ENCODE assay signal across 8 cellular contexts in genomic region chr6:7909323-7910276, GRCh38. TPM values are rescaled to one million over a fixed set of nuclear protein-coding genes. Genes with fewer than 3 reads are reported as not detected.
DNase-seq lines count a peak whose midpoint lies in the region; TF ChIP-seq lines count a peak whose summit lies in the region.

No MANE protein-coding gene starts in this region.

- H3K9ac ChIP-seq in H9 (ENCODE audit: extremely low read depth, insufficient read length, low read length) (peak overlapping the region; percentile 64), mucosa of stomach (ENCODE audit: low read length) (peak overlapping the region; percentile 68), subcutaneous abdominal adipose tissue (ENCODE audit: low read length in 5 of 5) (peak overlapping the region; percentile 66 to 88 (median 78))

- peak overlapping the region; percentile 37 for H3K14ac ChIP-seq in H9 (ENCODE audit: insufficient read depth, low read length)

- CTCF ChIA-PET in activated CD4-positive, alpha-beta memory T cell treated with anti-CD3 and anti-CD28 coated beads, Interleukin-2, amount 10 ng/mL, durations not matched to agents 7 days and 5 days (lab: Charles Lee): interaction anchor here (1.5 to 2.3 kb wide), 2 partner anchors 83 to 188 kb away, joined by 6 to 13 read pairs; no protein-coding TSS in a partner anchor

- POLR2A ChIA-PET in activated CD4-positive, alpha-beta memory T cell treated with anti-CD3 and anti-CD28 coated beads, Interleukin-2, amount 10 ng/mL, durations not matched to agents 7 days and 5 days (lab: Charles Lee): interaction anchor here (1.1 to 1.4 kb wide), 2 partner anchors 108 to 193 kb away, joined by 5 to 7 read pairs; partner anchors contain the start of gene EEF1E1

- peak overlapping the region; percentile 77 for H3K4me2 ChIP-seq in H9 (ENCODE audit: insufficient read depth, insufficient read length, low read length)

- no peak overlapping the region for H3K23ac ChIP-seq in H9 (ENCODE audit: insufficient read length, low read depth, low read length)

- H3K36me3 ChIP-seq in GM06990 (ENCODE audit: control insufficient read depth, insufficient read depth, low read length): peaks cover 7% of the 10 kb centered on the region
- H3K36me3 ChIP-seq in mucosa of stomach (ENCODE audit: control insufficient read depth, insufficient read depth, low read length): no peaks in the 10 kb centered on the region
- H3K36me3 ChIP-seq in subcutaneous abdominal adipose tissue (ENCODE audit: control insufficient read depth in 5 of 5, insufficient read depth in 5 of 5, low read length in 5 of 5): peaks cover 0 to 1% (median under 1%) of the 10 kb centered on the region in 5 donors

- H4K8ac ChIP-seq in H9 (replicated peaks; ENCODE audit: insufficient read length, low read depth, low read length): no peak overlapping the region

- peak overlapping the region; percentile 84 to 90; a peak in 4 of 5 replicates for H3K4me3 Mint-ChIP-seq in H9
- H3K4me3 Mint-ChIP-seq in activated CD4-positive, alpha-beta memory T cell treated with anti-CD3 and anti-CD28 coated beads, Interleukin-2, amount 10 ng/mL, durations not matched to agents 7 days and 5 days: peak overlapping the region; percentile 71

- no peak overlapping the region for H3T11ph ChIP-seq in H9 (ENCODE audit: low read length)

- H2BK20ac ChIP-seq in H9 (ENCODE audit: low read depth, low read length, poor library complexity, severe bottlenecking): no peak overlapping the region

- peak overlapping the region in 2 of 3 experiments; percentile 68 to 78; a peak in 2 of 7 replicates for H3K27ac Mint-ChIP-seq in H9
- peak overlapping the region; percentile 38 for H3K27ac Mint-ChIP-seq in activated CD4-positive, alpha-beta memory T cell treated with anti-CD3 and anti-CD28 coated beads, Interleukin-2, amount 10 ng/mL, durations not matched to agents 7 days and 5 days

- H3K36me3 Mint-ChIP-seq in H9 (ENCODE audit: insufficient read depth in 1 of 3, low read depth in 3 of 3): peaks cover 6 to 10% (median 9%) of the 10 kb centered on the region in 3 experiments; a peak in 6 of 7 replicates
- peaks cover 11% of the 10 kb centered on the region for H3K36me3 Mint-ChIP-seq in activated CD4-positive, alpha-beta memory T cell treated with anti-CD3 and anti-CD28 coated beads, Interleukin-2, amount 10 ng/mL, durations not matched to agents 7 days and 5 days (ENCODE audit: low read depth)

- no peak overlapping the region for H2AK5ac ChIP-seq in H9 (ENCODE audit: insufficient read length, low read length)

- H2BK12ac ChIP-seq in H9 (ENCODE audit: insufficient read length, low read depth, low read length): no peak overlapping the region

- no peak overlapping the region for H2BK15ac ChIP-seq in H9 (ENCODE audit: low read depth, low read length)

- no peaks in the 10 kb centered on the region for H3K27me3 ChIP-seq in GM06990 (replicated peaks; ENCODE audit: control insufficient read depth, insufficient read depth, low read length)
- H3K27me3 ChIP-seq in H9 (ENCODE audit: insufficient read depth, low read length): no peaks in the 10 kb centered on the region; the same call in 1 of the 2 replicates
- H3K27me3 ChIP-seq in mucosa of stomach (ENCODE audit: control insufficient read depth, insufficient read depth, low read length): no peaks in the 10 kb centered on the region
- H3K27me3 ChIP-seq in subcutaneous abdominal adipose tissue (ENCODE audit: control insufficient read depth in 5 of 5, insufficient read depth in 4 of 5, low read length in 5 of 5): no peaks in the 10 kb centered on the region

- H3K4me1 ChIP-seq in H9 (ENCODE audit: insufficient read depth, low read length) (no peaks in the 10 kb centered on the region), mucosa of stomach (ENCODE audit: control insufficient read depth, insufficient read depth, low read length) (peaks cover 26% of the 10 kb centered on the region), subcutaneous abdominal adipose tissue (ENCODE audit: control insufficient read depth in 5 of 5, insufficient read depth in 5 of 5, low read length in 5 of 5) (peaks cover 9 to 38% (median 21%) of the 10 kb centered on the region in 5 donors)

- H3K27ac ChIP-seq in H9 (ENCODE audit: insufficient read length, low read depth, low read length): no peak overlapping the region
- peak overlapping the region; percentile 79 for H3K27ac ChIP-seq in subcutaneous abdominal adipose tissue (ENCODE audit: low read depth, low read length)

- H3K27me3 Mint-ChIP-seq in H9 (ENCODE audit: low read depth): no peaks in the 10 kb centered on the region; the same call in 1 of the 2 replicates
- no peaks in the 10 kb centered on the region for H3K27me3 Mint-ChIP-seq in activated CD4-positive, alpha-beta memory T cell treated with anti-CD3 and anti-CD28 coated beads, Interleukin-2, amount 10 ng/mL, durations not matched to agents 7 days and 5 days

- H3K9me3 Mint-ChIP-seq in H9: no peaks in the 10 kb centered on the region
- H3K9me3 Mint-ChIP-seq in activated CD4-positive, alpha-beta memory T cell treated with anti-CD3 and anti-CD28 coated beads, Interleukin-2, amount 10 ng/mL, durations not matched to agents 7 days and 5 days: no peaks in the 10 kb centered on the region

- H2AFZ ChIP-seq in H9 (ENCODE audit: low read length): no peak overlapping the region

- peaks cover 28% of the 10 kb centered on the region; the same call in 1 of the 2 replicates for H3K79me2 ChIP-seq in H9 (ENCODE audit: insufficient read depth, low read length)

- peak; percentile 68 for DNase-seq in GM06990 (ENCODE audit: extremely low read depth, insufficient read length)
- DNase-seq in H9: peak; percentile 74
- peak; percentile 61 for DNase-seq in M059J (ENCODE audit: low read depth)
- DNase-seq in activated CD4-positive, alpha-beta memory T cell treated with anti-CD3 and anti-CD28 coated beads, Interleukin-2, amount 10 ng/mL, durations not matched to agents 7 days and 5 days: peak; percentile 49
- DNase-seq in epithelial cell of proximal tubule (ENCODE audit: low read depth): no peak
- DNase-seq in kidney glomerular epithelial cell (lab: John Stamatoyannopoulos, UW): no peak

- H3K23me2 ChIP-seq in H9 (ENCODE audit: insufficient read length, low read depth, low read length, poor library complexity, severe bottlenecking): peaks cover 10% of the 10 kb centered on the region

- no peak overlapping the region for H4K91ac ChIP-seq in H9 (ENCODE audit: insufficient read length, low read depth, low read length)

- H3K4me1 Mint-ChIP-seq in H9: peaks cover 9 to 12% of the 10 kb centered on the region in 2 experiments
- H3K4me1 Mint-ChIP-seq in activated CD4-positive, alpha-beta memory T cell treated with anti-CD3 and anti-CD28 coated beads, Interleukin-2, amount 10 ng/mL, durations not matched to agents 7 days and 5 days: peaks cover 21% of the 10 kb centered on the region

- no CpG with 5 or more reads among the region's 66 CpGs for WGBS in H9 (ENCODE audit: extremely low coverage, insufficient read length, low lambda C conversion rate)

- H3K9me3 ChIP-seq in H9 (ENCODE audit: control insufficient read depth, low read depth, low read length) (no peaks in the 10 kb centered on the region), mucosa of stomach (ENCODE audit: control insufficient read depth, low read length) (no peaks in the 10 kb centered on the region), subcutaneous abdominal adipose tissue (ENCODE audit: control insufficient read depth in 5 of 5, low read length in 5 of 5) (no peaks in the 10 kb centered on the region)

- no peaks in the 10 kb centered on the region for H3K79me1 ChIP-seq in H9 (ENCODE audit: insufficient read depth, low read depth, low read length, poor library complexity, severe bottlenecking)

- no peak overlapping the region for H4K5ac ChIP-seq in H9 (ENCODE audit: insufficient read length, low read depth, low read length)

- no peak overlapping the region for H2BK5ac ChIP-seq in H9 (ENCODE audit: insufficient read length, low read length)

- H3K56ac ChIP-seq in H9 (ENCODE audit: insufficient read length, low read depth, low read length): no peak overlapping the region

- H3K4me3 ChIP-seq in GM06990 (replicated peaks; ENCODE audit: low read depth, low read length): peak overlapping the region; percentile 78
- H3K4me3 ChIP-seq in epithelial cell of proximal tubule (ENCODE audit: low read depth, low read length): peak overlapping the region; percentile 80
- H3K4me3 ChIP-seq in mucosa of stomach (ENCODE audit: low read length): peak overlapping the region; percentile 34
- H3K4me3 ChIP-seq in subcutaneous abdominal adipose tissue (ENCODE audit: low read depth in 1 of 5, low read length in 5 of 5): peak overlapping the region; percentile 71 to 85 (median 75)

- no peak overlapping the region for H2BK120ac ChIP-seq in H9 (ENCODE audit: low read depth, low read length, poor library complexity, severe bottlenecking)

- no peaks in the 10 kb centered on the region for H4K20me1 ChIP-seq in H9 (ENCODE audit: control insufficient read depth, insufficient read depth, insufficient read length)

- no peak for TF ChIP-seq CTCF in GM06990 (IDR thresholded peaks at IDR 0.05; ENCODE audit: insufficient read depth, low read length, poor library complexity, severe bottlenecking)
- no peak for TF ChIP-seq CTCF in H9 (conservative IDR thresholded peaks at IDR 0.05)
- TF ChIP-seq CTCF in epithelial cell of proximal tubule (conservative IDR thresholded peaks at IDR 0.05; ENCODE audit: low read depth, low read length): no peak

- H3K4ac ChIP-seq in H9 (ENCODE audit: low read depth, low read length): no peak overlapping the region

- H3K18ac ChIP-seq in H9 (ENCODE audit: insufficient read length, low read depth, low read length): peak overlapping the region; percentile 1

RNA-seq across cellular contexts. Expression of gene TXNDC5, which starts 1.0 kb away (rescaled TPM):
- total RNA-seq in H9 (2021) (127 and 130 TPM in 2 replicates), epithelial cell of proximal tubule (317 and 323 TPM in 2 replicates)
- 445 and 601 TPM in 2 replicates for total RNA-seq in M059J (2014; rRNA removed; shearing (Covaris generic))
- 10 to 100 TPM; 39.1 to 39.8 TPM for total RNA-seq in activated CD4-positive, alpha-beta memory T cell treated with anti-CD3 and anti-CD28 coated beads, Interleukin-2, amount 10 ng/mL, durations not matched to agents 7 days and 5 days

Comparison
In these comparisons a context has a peak if more than half of its experiments do, and no peak if none do; other contexts are left out.
1. DNase-seq: peak in GM06990 (single experiment), H9 (single experiment), M059J (single experiment) and activated CD4-positive, alpha-beta memory T cell treated with anti-CD3 and anti-CD28 coated beads, Interleukin-2, amount 10 ng/mL, durations not matched to agents 7 days and 5 days (single experiment); none in epithelial cell of proximal tubule (single experiment) and kidney glomerular epithelial cell (single experiment).
2. Peak in every context shown above with its lines, with median percentiles within 50 percentile points of each other: H3K4me3 ChIP-seq and H3K9ac ChIP-seq.